In the genomic region with DNA sequence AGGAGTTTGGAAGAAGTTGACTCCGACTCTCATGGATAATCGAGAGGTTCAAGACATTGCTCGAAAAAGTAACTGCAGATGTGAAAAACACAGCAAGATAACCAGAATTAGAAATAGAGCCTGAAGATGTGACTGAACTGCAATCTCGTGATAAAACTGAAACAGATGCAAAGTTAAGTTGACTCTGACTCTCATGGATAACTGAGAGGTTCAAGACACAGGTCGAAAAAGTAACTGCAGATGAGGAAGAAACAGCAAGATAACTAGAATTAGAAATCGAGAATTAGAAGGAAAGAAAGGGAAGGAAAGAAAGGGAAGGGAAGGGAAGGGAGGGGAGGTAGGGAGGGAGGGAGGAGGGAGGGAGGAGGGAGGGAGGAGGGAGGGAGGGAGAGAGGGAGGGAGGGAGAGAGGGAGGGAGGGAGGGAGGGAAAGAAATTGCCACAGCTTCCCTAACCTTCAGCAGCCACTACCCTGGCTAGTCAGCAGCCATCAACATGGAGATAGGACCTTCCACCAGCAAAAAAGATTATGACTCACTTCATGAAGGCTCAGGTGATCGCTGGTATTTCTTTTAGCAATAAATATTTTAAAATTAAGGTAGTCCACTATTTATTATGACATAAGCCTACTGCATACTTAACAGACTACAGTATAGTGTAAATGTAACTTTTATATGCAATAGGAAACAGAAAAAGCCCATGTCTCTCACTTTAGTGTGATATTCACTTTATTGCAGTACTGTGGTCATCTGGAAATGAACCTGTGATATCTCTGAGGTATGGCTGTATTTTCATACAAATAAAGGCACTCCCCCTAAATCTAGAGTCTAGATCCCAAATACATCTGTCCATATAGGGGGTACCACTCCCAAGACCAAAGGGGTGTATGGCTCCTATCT, we compare ENCODE assay signal across 2 cellular contexts.
TF ChIP-seq lines count a peak whose summit lies in the region.

No MANE protein-coding gene starts in this region.

TF ChIP-seq in GM23338, 12 proteins besides CTCF, POLR2A, EP300 and RAD21:
- no peak for TF ChIP-seq NANOG (IDR thresholded peaks at IDR 0.05; ENCODE audit: borderline replicate concordance)
- no peak for TF ChIP-seq EZH2phosphoT487 (IDR thresholded peaks at IDR 0.05; ENCODE audit: unreplicated experiment)
- TF ChIP-seq POLR2AphosphoS5 (IDR thresholded peaks at IDR 0.05; ENCODE audit: low read depth), result no peak
- TF ChIP-seq, protein P1, sequence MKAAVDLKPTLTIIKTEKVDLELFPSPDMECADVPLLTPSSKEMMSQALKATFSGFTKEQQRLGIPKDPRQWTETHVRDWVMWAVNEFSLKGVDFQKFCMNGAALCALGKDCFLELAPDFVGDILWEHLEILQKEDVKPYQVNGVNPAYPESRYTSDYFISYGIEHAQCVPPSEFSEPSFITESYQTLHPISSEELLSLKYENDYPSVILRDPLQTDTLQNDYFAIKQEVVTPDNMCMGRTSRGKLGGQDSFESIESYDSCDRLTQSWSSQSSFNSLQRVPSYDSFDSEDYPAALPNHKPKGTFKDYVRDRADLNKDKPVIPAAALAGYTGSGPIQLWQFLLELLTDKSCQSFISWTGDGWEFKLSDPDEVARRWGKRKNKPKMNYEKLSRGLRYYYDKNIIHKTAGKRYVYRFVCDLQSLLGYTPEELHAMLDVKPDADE (IDR thresholded peaks at IDR 0.05), result no peak
- TF ChIP-seq ZNF331 (CRISPR knock-in tag; IDR thresholded peaks at IDR 0.05; ENCODE audit: low read depth), result no peak
- no peak for TF ChIP-seq ZNF462 (CRISPR knock-in tag; IDR thresholded peaks at IDR 0.05)
TF ChIP-seq in GM23338: peak in this region for 0.

TF ChIP-seq in K562, 482 proteins besides CTCF, POLR2A, EP300 and RAD21:
- TF ChIP-seq ZNF77 (CRISPR knock-in tag; IDR thresholded peaks at IDR 0.05) (0 out of 2 replicates have a peak, but pooled peaks have one; percentile 12), ZNF263 (CRISPR knock-in tag; IDR thresholded peaks at IDR 0.05; ENCODE audit: borderline replicate concordance) (peak; percentile 79; the same call in 1 of the 2 replicates), HNRNPK (IDR thresholded peaks at IDR 0.05; ENCODE audit: low read depth, low read length, poor library complexity, severe bottlenecking) (peak; percentile 99), CBFA2T2 (conservative IDR thresholded peaks at IDR 0.05) (peak; percentile 52), ZNF184 (CRISPR knock-in tag; IDR thresholded peaks at IDR 0.05) (no peak), HDAC8 (tag; IDR thresholded peaks at IDR 0.05) (no peak), FOSL1 (tag; conservative IDR thresholded peaks at IDR 0.05) (0 out of 2 replicates have a peak, but pooled peaks have one; percentile 17), PCBP2 (IDR thresholded peaks at IDR 0.05; ENCODE audit: low read depth, low read length, poor library complexity, severe bottlenecking) (peak; percentile 100), PCBP1 (IDR thresholded peaks at IDR 0.05; ENCODE audit: low read depth, low read length, poor library complexity, severe bottlenecking) (peak; percentile 98), BRF2 (IDR thresholded peaks at IDR 0.05; ENCODE audit: borderline replicate concordance, insufficient read depth, insufficient read length) (no peak), CBX2 (IDR thresholded peaks at IDR 0.05; ENCODE audit: insufficient read depth, low read length, poor library complexity, severe bottlenecking) (no peak), ZNF436 (CRISPR knock-in tag; IDR thresholded peaks at IDR 0.05) (no peak), JUND (IDR thresholded peaks at IDR 0.05; ENCODE audit: borderline replicate concordance, low read depth, low read length) (peak; percentile 41; the same call in 1 of the 2 replicates), JUND (tag; IDR thresholded peaks at IDR 0.05; ENCODE audit: borderline replicate concordance, low read depth, low read length) (peak; percentile 36; the same call in 1 of the 3 replicates), ATF3 (IDR thresholded peaks at IDR 0.05) (peak; percentile 28; the same call in 1 of the 2 replicates), ATF3 (CRISPR knock-in tag; conservative IDR thresholded peaks at IDR 0.05) (no peak), TAL1 (IDR thresholded peaks at IDR 0.05) (peak; percentile 43; the same call in 1 of the 2 replicates), MCM3 (IDR thresholded peaks at IDR 0.05) (no peak), CBFA2T3 (IDR thresholded peaks at IDR 0.05) (peak; percentile 74), FOXJ2 (tag; IDR thresholded peaks at IDR 0.05) (no peak)
TF ChIP-seq in K562: peak in this region for 11.
